Comparison of ENCODE assay signal across 1 cellular context in genomic region chr2:179655627-179656026, GRCh38.
TF ChIP-seq lines count a peak whose summit lies in the region.

No MANE protein-coding gene starts in this region.

TF ChIP-seq in HepG2, 621 proteins besides CTCF, POLR2A, EP300 and RAD21 (continued from another document):
- TF ChIP-seq ZUFSP (CRISPR knock-in tag; IDR thresholded peaks at IDR 0.05; ENCODE audit: borderline replicate concordance) (no peak), ATRX (CRISPR knock-in tag; IDR thresholded peaks at IDR 0.05; ENCODE audit: borderline replicate concordance) (no peak), LBX2 (CRISPR knock-in tag; IDR thresholded peaks at IDR 0.05; ENCODE audit: borderline replicate concordance) (no peak), SP2 (CRISPR knock-in tag; IDR thresholded peaks at IDR 0.05) (no peak)
